4 cellular contexts compared by ENCODE assay signal in the genomic region with DNA sequence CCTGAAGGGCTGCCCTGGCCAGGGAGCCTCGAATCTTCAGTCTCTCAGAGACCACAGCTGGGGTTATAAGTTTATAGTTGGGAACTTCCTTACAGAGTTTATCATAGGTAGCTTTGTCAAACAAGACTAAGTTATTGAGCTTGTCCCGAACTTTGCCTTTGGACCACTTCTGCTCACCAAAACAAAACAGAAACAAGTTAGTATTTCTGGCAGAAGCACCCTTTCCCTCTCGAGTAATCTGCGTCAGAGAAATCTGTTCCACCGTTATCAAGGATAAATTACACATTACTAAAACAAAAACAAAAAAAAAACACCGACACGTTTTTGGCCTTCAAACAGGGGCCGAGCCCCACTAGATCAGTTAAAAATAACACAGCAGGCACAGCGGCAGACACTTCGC. TPM values are rescaled to one million over a fixed set of nuclear protein-coding genes. Genes with fewer than 3 reads are reported as not detected.
DNase-seq lines count a peak whose midpoint lies in the region; ATAC-seq, FAIRE-seq and TF ChIP-seq lines count a peak whose summit lies in the region.
"Not testable (repeated sequence)": the region's sequence is repeated elsewhere in the genome, so short reads cannot be mapped to it uniquely, and the experiment has no call there.

No MANE protein-coding gene starts in this region.

- WGBS in body of pancreas, 2 donors, result 0 to 1% methylated on average over 10 of the region's 10 CpGs
- 3% methylated on average over 10 of the region's 10 CpGs for WGBS in HepG2 (ENCODE audit: low lambda C conversion rate)
- WGBS in suprapubic skin, result 3% methylated on average over 10 of the region's 10 CpGs

- H3K27me3 ChIP-seq in KMS-11 (ENCODE audit: insufficient read depth, low read depth); body of pancreas; HepG2 (ENCODE audit: control insufficient read depth in 1 of 2, insufficient read depth in 2 of 2, low read length in 2 of 2); suprapubic skin: not testable (repeated sequence)

- CTCF ChIA-PET in HepG2 (lab: Yijun Ruan, JAX; ENCODE audit: low intra/inter-chr PET ratio, low total read pairs), result not testable (repeated sequence)

- TF ChIP-seq CTCF in KMS-11 (conservative IDR thresholded peaks at IDR 0.05; ENCODE audit: low read depth, low read length); body of pancreas (IDR thresholded peaks at IDR 0.05); HepG2 (CRISPR knock-in tag; IDR thresholded peaks at IDR 0.05); suprapubic skin (IDR thresholded peaks at IDR 0.05): not testable (repeated sequence)

- not testable (repeated sequence) for TF ChIP-seq RAD21 in HepG2 (CRISPR knock-in tag; IDR thresholded peaks at IDR 0.05)

- TF ChIP-seq EP300 in HepG2 (IDR thresholded peaks at IDR 0.05; ENCODE audit: low read depth in 2 of 2, low read length in 2 of 2); HepG2 (CRISPR knock-in tag; IDR thresholded peaks at IDR 0.05; ENCODE audit: borderline replicate concordance); suprapubic skin (IDR thresholded peaks at IDR 0.05): not testable (repeated sequence)

- H3K79me2 ChIP-seq in KMS-11 (ENCODE audit: insufficient read depth, low read depth) (peaks cover 58% of the 10 kb centered on the region), HepG2 (ENCODE audit: insufficient read depth, low read length) (peaks cover 53% of the 10 kb centered on the region)

- TF ChIP-seq POLR2A in body of pancreas (IDR thresholded peaks at IDR 0.05); HepG2 (IDR thresholded peaks at IDR 0.05; ENCODE audit: insufficient read depth in 1 of 2, low read depth in 2 of 2, low read length in 2 of 2); suprapubic skin (IDR thresholded peaks at IDR 0.05): not testable (repeated sequence)

- peak overlapping the region; percentile 89 for H3K9ac ChIP-seq in KMS-11
- H3K9ac ChIP-seq in HepG2 (ENCODE audit: insufficient read depth, low read depth, low read length), result peak overlapping the region; percentile 93

- not testable (repeated sequence) for H3K9me3 ChIP-seq in body of pancreas; HepG2 (ENCODE audit: low read length); suprapubic skin

- H4K20me1 ChIP-seq in KMS-11 (ENCODE audit: insufficient read depth), result not testable (repeated sequence)
- peaks cover 17% of the 10 kb centered on the region for H4K20me1 ChIP-seq in HepG2 (ENCODE audit: insufficient read depth, low read length)

- not testable (repeated sequence) for BruUV-seq in HepG2 (replicated peaks; lab: Mats Ljungman, UMichigan)

- not testable (repeated sequence) for H2AFZ ChIP-seq in KMS-11 (ENCODE audit: low read depth); HepG2 (ENCODE audit: low read length)

- H3K27ac ChIP-seq in KMS-11 (peak overlapping the region; percentile 78), body of pancreas (peak overlapping the region in 3 of 4 donors; percentile 83 to 96 (median 91)), HepG2 (ENCODE audit: extremely low read length, insufficient read depth, low read length) (peak overlapping the region; percentile 93), suprapubic skin (peak overlapping the region; percentile 92)

- in situ Hi-C loops in HepG2 (cut with HindIII; ENCODE audit: extremely low pct_ligation_motif_present, low pct_unique_long_range_greater_than_20kb), result not testable (repeated sequence)

- POLR2A ChIA-PET in HepG2 (lab: Yijun Ruan, JAX), result interaction anchor here (1.6 to 6.9 kb wide), 5 partner anchors 11 to 85 kb away, joined by 6 to 66 read pairs (median 11); a partner anchor contains a TSS

- intact Hi-C loops in body of pancreas (cut with DNase I); HepG2 (cut with micrococcal nuclease; ENCODE audit: unreplicated experiment): not testable (repeated sequence)

- not testable (repeated sequence) for H3K4me3 ChIP-seq in KMS-11 (IDR thresholded peaks at IDR 0.05; ENCODE audit: insufficient read depth, low read depth, low read length)
- H3K4me3 ChIP-seq in body of pancreas (peak overlapping the region; percentile 88 to 90), HepG2 (replicated peaks in 1 of 3; ENCODE audit: insufficient read depth in 1 of 3, low read depth in 2 of 3, low read length in 3 of 3) (peak overlapping the region; percentile 72 to 99 (median 93)), suprapubic skin (peak overlapping the region; percentile 74)

- H3K4me1 ChIP-seq in KMS-11 (ENCODE audit: low read depth, poor library complexity, severe bottlenecking) (peaks cover 36% of the 10 kb centered on the region), body of pancreas (peaks cover 53% of the 10 kb centered on the region), HepG2 (ENCODE audit: insufficient read depth, low read length) (peaks cover 51% of the 10 kb centered on the region), suprapubic skin (peaks cover 43% of the 10 kb centered on the region)

- H3K4me2 ChIP-seq in KMS-11 (peak overlapping the region; percentile 88), HepG2 (ENCODE audit: low read depth, low read length) (peak overlapping the region; percentile 72)

- DNase-seq in body of pancreas; HepG2 (ENCODE audit: low spot score); suprapubic skin (ENCODE audit: low spot score in 2 of 2): not testable (repeated sequence)

- not testable (repeated sequence) for H3K36me3 ChIP-seq in KMS-11 (ENCODE audit: insufficient read depth); body of pancreas (replicated peaks in 1 of 2; ENCODE audit: insufficient read depth in 1 of 2, low read depth in 2 of 2)
- H3K36me3 ChIP-seq in HepG2 (replicated peaks in 1 of 2; ENCODE audit: control insufficient read depth in 1 of 2, insufficient read depth in 2 of 2, low read length in 2 of 2), result peaks cover 5 to 37% of the 10 kb centered on the region in 2 experiments
- H3K36me3 ChIP-seq in suprapubic skin, result peaks cover 40% of the 10 kb centered on the region

- ATAC-seq in body of pancreas, HepG2: not testable (repeated sequence)

- FAIRE-seq in HepG2 (lab: Jason Lieb, UNC), result not testable (repeated sequence)

RNA-seq across cellular contexts. Expression of a gene that starts 0.8 kb away (rescaled TPM):
- total RNA-seq in body of pancreas (1,000 to 10,000 TPM in 1 of 2 donors, 100 to 1,000 TPM in 1; 824 to 1,261 TPM), HepG2 (2016; rRNA removed; fragmentation: Illumina TruSeq; extraction: Trizol) (1,415 and 1,643 TPM in 2 replicates), suprapubic skin (1,000 to 10,000 TPM; 1,926 to 3,368 (median 2,381) TPM)
- 2,275 and 2,513 TPM in 2 replicates for total RNA-seq in HepG2 (2016; cell fraction: cytosol; rRNA removed; fragmentation: Illumina TruSeq; extraction: Trizol; ENCODE audit: low read depth)
- 1,435 and 1,680 TPM in 2 replicates for total RNA-seq in HepG2 (2016; cell fraction: insoluble cytoplasmic fraction; rRNA removed; fragmentation: Illumina TruSeq; extraction: Trizol)
- total RNA-seq in HepG2 (2016; cell fraction: membrane; rRNA removed; fragmentation: Illumina TruSeq; extraction: Trizol), result 3,410 and 3,458 TPM in 2 replicates
- 502 and 555 TPM in 2 replicates for total RNA-seq in HepG2 (2016; cell fraction: nucleus; rRNA removed; fragmentation: Illumina TruSeq; extraction: Trizol)
- polyA plus RNA-seq in HepG2 (2011; rRNA removed), result 647 and 839 TPM in 2 replicates
- polyA plus RNA-seq in HepG2 (2011; cell fraction: cytosol; rRNA removed), result 1,228 and 1,764 TPM in 2 replicates
- polyA plus RNA-seq in HepG2 (2011; cell fraction: nucleus; rRNA removed), result 458 and 672 TPM in 2 replicates
- 1,615 and 1,935 TPM in 2 replicates for polyA plus RNA-seq in HepG2 (2012)
- 2,641 and 2,732 TPM in 2 replicates for polyA plus RNA-seq in HepG2 (2016; cell fraction: cytosol; fragmentation: Illumina TruSeq; extraction: Trizol; ENCODE audit: low read depth)
- 1,500 and 1,585 TPM in 2 replicates for polyA plus RNA-seq in HepG2 (2016; cell fraction: insoluble cytoplasmic fraction; fragmentation: Illumina TruSeq; extraction: Trizol; ENCODE audit: low read depth)
- 3,047 and 3,101 TPM in 2 replicates for polyA plus RNA-seq in HepG2 (2016; cell fraction: membrane; fragmentation: Illumina TruSeq; extraction: Trizol; ENCODE audit: low read depth)
- polyA plus RNA-seq in HepG2 (2016; cell fraction: nucleus; fragmentation: Illumina TruSeq; extraction: Trizol; ENCODE audit: insufficient read depth, low read depth), result 848 and 904 TPM in 2 replicates
- polyA minus RNA-seq in HepG2 (2011; rRNA and poly(A)+ RNA removed; ENCODE audit: low replicate concordance), result 34.5 and 58.3 TPM in 2 replicates
- 501 and 613 TPM in 2 replicates for polyA minus RNA-seq in HepG2 (2011; cell fraction: cytosol; rRNA and poly(A)+ RNA removed)
- 93.2 and 132 TPM in 2 replicates for polyA minus RNA-seq in HepG2 (2011; cell fraction: nucleus; rRNA and poly(A)+ RNA removed)

RNA-seq across cellular contexts. Expression of a gene that starts 1.2 kb away (rescaled TPM):
- 10 to 100 TPM; 26.2 to 39.9 TPM for total RNA-seq in body of pancreas
- 97.4 and 124 TPM in 2 replicates for total RNA-seq in HepG2 (2016; rRNA removed; fragmentation: Illumina TruSeq; extraction: Trizol)
- 27.9 and 36.4 TPM in 2 replicates for total RNA-seq in HepG2 (2016; cell fraction: cytosol; rRNA removed; fragmentation: Illumina TruSeq; extraction: Trizol; ENCODE audit: low read depth)
- 97.4 and 132 TPM in 2 replicates for total RNA-seq in HepG2 (2016; cell fraction: insoluble cytoplasmic fraction; rRNA removed; fragmentation: Illumina TruSeq; extraction: Trizol)
- 40.9 and 41.3 TPM in 2 replicates for total RNA-seq in HepG2 (2016; cell fraction: membrane; rRNA removed; fragmentation: Illumina TruSeq; extraction: Trizol)
- total RNA-seq in HepG2 (2016; cell fraction: nucleus; rRNA removed; fragmentation: Illumina TruSeq; extraction: Trizol), result 40.3 and 49.2 TPM in 2 replicates
- 126 and 140 TPM in 2 replicates for polyA plus RNA-seq in HepG2 (2011; rRNA removed)
- 244 TPM in 2 replicates for polyA plus RNA-seq in HepG2 (2011; cell fraction: cytosol; rRNA removed)
- 66.5 and 86.6 TPM in 2 replicates for polyA plus RNA-seq in HepG2 (2011; cell fraction: nucleus; rRNA removed)
- polyA plus RNA-seq in HepG2 (2012), result 79.9 and 87.7 TPM in 2 replicates
- 27.4 and 30.8 TPM in 2 replicates for polyA plus RNA-seq in HepG2 (2016; cell fraction: cytosol; fragmentation: Illumina TruSeq; extraction: Trizol; ENCODE audit: low read depth)
- 119 and 128 TPM in 2 replicates for polyA plus RNA-seq in HepG2 (2016; cell fraction: insoluble cytoplasmic fraction; fragmentation: Illumina TruSeq; extraction: Trizol; ENCODE audit: low read depth)
- 27.5 and 28.4 TPM in 2 replicates for polyA plus RNA-seq in HepG2 (2016; cell fraction: membrane; fragmentation: Illumina TruSeq; extraction: Trizol; ENCODE audit: low read depth)
- polyA plus RNA-seq in HepG2 (2016; cell fraction: nucleus; fragmentation: Illumina TruSeq; extraction: Trizol; ENCODE audit: insufficient read depth, low read depth), result 50.7 and 55.6 TPM in 2 replicates
- 109 and 163 TPM in 2 replicates for polyA minus RNA-seq in HepG2 (2011; rRNA and poly(A)+ RNA removed; ENCODE audit: low replicate concordance)
- 24.4 and 30.3 TPM in 2 replicates for polyA minus RNA-seq in HepG2 (2011; cell fraction: cytosol; rRNA and poly(A)+ RNA removed)
- polyA minus RNA-seq in HepG2 (2011; cell fraction: nucleus; rRNA and poly(A)+ RNA removed), result 36.2 and 46.1 TPM in 2 replicates
- 10 to 100 TPM; 56.9 to 75.0 (median 63.9) TPM for total RNA-seq in suprapubic skin

RNA-seq across cellular contexts. Expression of a gene that starts 13.3 kb away (rescaled TPM):
- total RNA-seq in body of pancreas, result 10 to 100 TPM; 64.6 to 90.3 TPM
- total RNA-seq in HepG2 (2016; rRNA removed; fragmentation: Illumina TruSeq; extraction: Trizol), result 25.6 and 43.0 TPM in 2 replicates
- total RNA-seq in HepG2 (2016; cell fraction: cytosol; rRNA removed; fragmentation: Illumina TruSeq; extraction: Trizol; ENCODE audit: low read depth), result 12.3 and 13.2 TPM in 2 replicates
- total RNA-seq in HepG2 (2016; cell fraction: insoluble cytoplasmic fraction; rRNA removed; fragmentation: Illumina TruSeq; extraction: Trizol), result 30.8 and 42.1 TPM in 2 replicates
- 25.9 and 31.5 TPM in 2 replicates for total RNA-seq in HepG2 (2016; cell fraction: membrane; rRNA removed; fragmentation: Illumina TruSeq; extraction: Trizol)
- total RNA-seq in HepG2 (2016; cell fraction: nucleus; rRNA removed; fragmentation: Illumina TruSeq; extraction: Trizol), result 34.0 and 45.3 TPM in 2 replicates
- polyA plus RNA-seq in HepG2 (2011; rRNA removed), result 56.1 and 59.7 TPM in 2 replicates
- polyA plus RNA-seq in HepG2 (2011; cell fraction: cytosol; rRNA removed), result 60.5 and 69.7 TPM in 2 replicates
- polyA plus RNA-seq in HepG2 (2011; cell fraction: nucleus; rRNA removed), result 154 and 157 TPM in 2 replicates
- 34.0 and 42.6 TPM in 2 replicates for polyA plus RNA-seq in HepG2 (2012)
- 13.6 and 16.7 TPM in 2 replicates for polyA plus RNA-seq in HepG2 (2016; cell fraction: cytosol; fragmentation: Illumina TruSeq; extraction: Trizol; ENCODE audit: low read depth)
- polyA plus RNA-seq in HepG2 (2016; cell fraction: insoluble cytoplasmic fraction; fragmentation: Illumina TruSeq; extraction: Trizol; ENCODE audit: low read depth), result 28.9 and 31.0 TPM in 2 replicates
- 25.0 and 29.4 TPM in 2 replicates for polyA plus RNA-seq in HepG2 (2016; cell fraction: membrane; fragmentation: Illumina TruSeq; extraction: Trizol; ENCODE audit: low read depth)
- 73.9 and 77.2 TPM in 2 replicates for polyA plus RNA-seq in HepG2 (2016; cell fraction: nucleus; fragmentation: Illumina TruSeq; extraction: Trizol; ENCODE audit: insufficient read depth, low read depth)
- 44.4 and 130 TPM in 2 replicates for polyA minus RNA-seq in HepG2 (2011; rRNA and poly(A)+ RNA removed; ENCODE audit: low replicate concordance)
- polyA minus RNA-seq in HepG2 (2011; cell fraction: cytosol; rRNA and poly(A)+ RNA removed), result 25.6 and 27.3 TPM in 2 replicates
- polyA minus RNA-seq in HepG2 (2011; cell fraction: nucleus; rRNA and poly(A)+ RNA removed), result 34.5 and 38.3 TPM in 2 replicates
- 10 to 100 TPM; 17.8 to 24.5 (median 20.5) TPM for total RNA-seq in suprapubic skin

RNA-seq across cellular contexts. Expression of a gene that starts 19.4 kb away (rescaled TPM):
- total RNA-seq in body of pancreas, result 10 to 100 TPM; 68.7 to 95.9 TPM
- 9.2 and 25.0 TPM in 2 replicates for total RNA-seq in HepG2 (2016; rRNA removed; fragmentation: Illumina TruSeq; extraction: Trizol)
- 2.9 and 5.0 TPM in 2 replicates for total RNA-seq in HepG2 (2016; cell fraction: cytosol; rRNA removed; fragmentation: Illumina TruSeq; extraction: Trizol; ENCODE audit: low read depth)
- total RNA-seq in HepG2 (2016; cell fraction: insoluble cytoplasmic fraction; rRNA removed; fragmentation: Illumina TruSeq; extraction: Trizol), result 10.8 and 23.9 TPM in 2 replicates
- total RNA-seq in HepG2 (2016; cell fraction: membrane; rRNA removed; fragmentation: Illumina TruSeq; extraction: Trizol), result 5.4 and 7.4 TPM in 2 replicates
- total RNA-seq in HepG2 (2016; cell fraction: nucleus; rRNA removed; fragmentation: Illumina TruSeq; extraction: Trizol), result 39.0 and 46.3 TPM in 2 replicates
- polyA plus RNA-seq in HepG2 (2011; rRNA removed), result 19.8 and 21.7 TPM in 2 replicates
- polyA plus RNA-seq in HepG2 (2011; cell fraction: cytosol; rRNA removed), result 3.7 and 4.9 TPM in 2 replicates
- 56.4 and 56.7 TPM in 2 replicates for polyA plus RNA-seq in HepG2 (2011; cell fraction: nucleus; rRNA removed)
- 9.2 and 11.5 TPM in 2 replicates for polyA plus RNA-seq in HepG2 (2012)
- polyA plus RNA-seq in HepG2 (2016; cell fraction: cytosol; fragmentation: Illumina TruSeq; extraction: Trizol; ENCODE audit: low read depth), result 3.9 and 4.7 TPM in 2 replicates
- 10.1 and 11.5 TPM in 2 replicates for polyA plus RNA-seq in HepG2 (2016; cell fraction: insoluble cytoplasmic fraction; fragmentation: Illumina TruSeq; extraction: Trizol; ENCODE audit: low read depth)
- polyA plus RNA-seq in HepG2 (2016; cell fraction: membrane; fragmentation: Illumina TruSeq; extraction: Trizol; ENCODE audit: low read depth), result 4.1 and 4.4 TPM in 2 replicates
- 100 and 110 TPM in 2 replicates for polyA plus RNA-seq in HepG2 (2016; cell fraction: nucleus; fragmentation: Illumina TruSeq; extraction: Trizol; ENCODE audit: insufficient read depth, low read depth)
- polyA minus RNA-seq in HepG2 (2011; rRNA and poly(A)+ RNA removed; ENCODE audit: low replicate concordance), result 11.3 and 25.0 TPM in 2 replicates
- 4.2 and 4.6 TPM in 2 replicates for polyA minus RNA-seq in HepG2 (2011; cell fraction: cytosol; rRNA and poly(A)+ RNA removed)
- polyA minus RNA-seq in HepG2 (2011; cell fraction: nucleus; rRNA and poly(A)+ RNA removed), result 45.4 and 51.7 TPM in 2 replicates
- 100 to 1,000 TPM in 1 of 4 donors, 10 to 100 TPM in 3; 26.0 to 136 (median 49.8) TPM for total RNA-seq in suprapubic skin

RNA-seq across cellular contexts. Expression of a gene that starts 39.6 kb away (rescaled TPM):
- total RNA-seq in body of pancreas (100 to 1,000 TPM; 121 to 218 TPM), HepG2 (2016; rRNA removed; fragmentation: Illumina TruSeq; extraction: Trizol) (50.0 and 127 TPM in 2 replicates), suprapubic skin (10 to 100 TPM; 26.2 to 50.7 (median 46.2) TPM)
- 14.4 and 15.9 TPM in 2 replicates for total RNA-seq in HepG2 (2016; cell fraction: cytosol; rRNA removed; fragmentation: Illumina TruSeq; extraction: Trizol; ENCODE audit: low read depth)
- total RNA-seq in HepG2 (2016; cell fraction: insoluble cytoplasmic fraction; rRNA removed; fragmentation: Illumina TruSeq; extraction: Trizol), result 41.9 and 128 TPM in 2 replicates
- total RNA-seq in HepG2 (2016; cell fraction: membrane; rRNA removed; fragmentation: Illumina TruSeq; extraction: Trizol), result 27.3 and 28.2 TPM in 2 replicates
- 108 and 127 TPM in 2 replicates for total RNA-seq in HepG2 (2016; cell fraction: nucleus; rRNA removed; fragmentation: Illumina TruSeq; extraction: Trizol)
- polyA plus RNA-seq in HepG2 (2011; rRNA removed), result 155 and 164 TPM in 2 replicates
- polyA plus RNA-seq in HepG2 (2011; cell fraction: cytosol; rRNA removed), result 125 and 144 TPM in 2 replicates
- 120 and 130 TPM in 2 replicates for polyA plus RNA-seq in HepG2 (2011; cell fraction: nucleus; rRNA removed)
- polyA plus RNA-seq in HepG2 (2012), result 61.3 and 94.5 TPM in 2 replicates
- 7.6 and 8.4 TPM in 2 replicates for polyA plus RNA-seq in HepG2 (2016; cell fraction: cytosol; fragmentation: Illumina TruSeq; extraction: Trizol; ENCODE audit: low read depth)
- 41.0 and 55.4 TPM in 2 replicates for polyA plus RNA-seq in HepG2 (2016; cell fraction: insoluble cytoplasmic fraction; fragmentation: Illumina TruSeq; extraction: Trizol; ENCODE audit: low read depth)
- polyA plus RNA-seq in HepG2 (2016; cell fraction: membrane; fragmentation: Illumina TruSeq; extraction: Trizol; ENCODE audit: low read depth), result 18.1 and 24.3 TPM in 2 replicates
- polyA plus RNA-seq in HepG2 (2016; cell fraction: nucleus; fragmentation: Illumina TruSeq; extraction: Trizol; ENCODE audit: insufficient read depth, low read depth), result 184 and 191 TPM in 2 replicates
- 197 and 370 TPM in 2 replicates for polyA minus RNA-seq in HepG2 (2011; rRNA and poly(A)+ RNA removed; ENCODE audit: low replicate concordance)
- polyA minus RNA-seq in HepG2 (2011; cell fraction: cytosol; rRNA and poly(A)+ RNA removed), result 76.5 and 103 TPM in 2 replicates
- polyA minus RNA-seq in HepG2 (2011; cell fraction: nucleus; rRNA and poly(A)+ RNA removed), result 81.2 and 89.5 TPM in 2 replicates
